Comparison of ENCODE assay signal across 15 cellular contexts in the genomic region with DNA sequence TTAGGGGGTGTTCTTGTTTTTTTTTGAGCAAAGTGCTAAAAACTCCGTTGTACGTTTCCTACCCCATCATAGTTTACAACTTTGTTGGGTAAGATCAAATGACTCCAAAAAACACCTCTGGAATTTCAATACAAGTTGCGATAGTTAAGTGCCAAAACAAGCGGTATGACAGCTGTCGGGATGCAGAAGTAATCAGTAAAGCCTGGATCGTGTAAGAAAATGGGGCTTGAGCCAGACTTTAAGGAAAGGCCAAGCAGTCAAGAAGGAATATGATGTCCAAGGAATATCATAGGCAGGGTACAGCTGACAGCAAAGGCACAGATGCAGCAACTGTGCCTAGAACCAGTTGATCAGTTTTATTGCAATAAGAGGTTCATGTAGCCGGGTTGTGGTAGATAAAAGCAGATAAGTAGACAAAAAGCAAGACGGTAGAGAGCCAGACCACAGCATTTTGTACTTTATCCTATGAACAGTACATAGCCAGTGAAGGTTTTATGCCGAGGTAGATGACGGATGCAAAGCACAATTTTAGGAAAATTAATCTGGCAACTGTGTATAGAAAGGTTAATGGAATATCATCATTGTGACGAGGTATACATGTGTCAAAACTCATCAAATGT. TPM values are rescaled to one million over a fixed set of nuclear protein-coding genes. Genes with fewer than 3 reads are reported as not detected.
A peak's percentile ranks its signal among the peaks of the same experiment; 100 is the strongest.
DNase-seq lines count a peak whose midpoint lies in the region; ATAC-seq and TF ChIP-seq lines count a peak whose summit lies in the region.
"Had no signal": no experiment of that assay in that cellular context is flagged by ENCODE, and none has a peak within 500 bp of the region (broad histone marks: within the 10 kb centered on the region; RNA-seq: fewer than 3 reads in every experiment).

No MANE protein-coding gene starts in this region.

- H3K27ac Mint-ChIP-seq in T-helper 17 cell = peak overlapping the region; percentile 44

- H3K9ac ChIP-seq in skeletal muscle tissue (ENCODE audit: low read depth in 1 of 3, low read length in 3 of 3) = no peak overlapping the region

- H3K4me1 ChIP-seq in right atrium auricular region (peaks cover 0 to 52% of the 10 kb centered on the region in 2 donors), skeletal muscle tissue (ENCODE audit: control insufficient read depth in 3 of 3, insufficient read depth in 3 of 3, low read length in 3 of 3) (peaks cover 16 to 26% (median 25%) of the 10 kb centered on the region in 3 donors)

- peak; percentile 19 for DNase-seq in DMS 273 (lab: John Stamatoyannopoulos, UW; ENCODE audit: unreplicated experiment)
- DNase-seq in DMS 273 treated with DMSO at 0.1 percent for 48 hours (lab: John Stamatoyannopoulos, UW) = no peak
- DNase-seq in T-helper 17 cell = no peak
- DNase-seq in right atrium auricular region (ENCODE audit: low spot score) = no peak
- no peak for DNase-seq in SIG-M5 treated with dmso at 0.1 percent for 504 hours (lab: John Stamatoyannopoulos, UW; ENCODE audit: unreplicated experiment)
- DNase-seq in SK-N-DZ (ENCODE audit: low spot score) = no peak
- DNase-seq: 8988T; activated CD4-positive, alpha-beta T cell treated with anti-CD3 and anti-CD28 coated beads for 1 hour; activated gamma-delta T cell; MM.1S; tibial artery had no signal

- H3K27me3 Mint-ChIP-seq in T-helper 17 cell = no peaks in the 10 kb centered on the region

- no peaks in the 10 kb centered on the region for H3K9me3 ChIP-seq in T-helper 17 cell (ENCODE audit: control insufficient read depth, low read length, poor library complexity, severe bottlenecking)
- H3K9me3 ChIP-seq in right atrium auricular region = no peaks in the 10 kb centered on the region
- no peaks in the 10 kb centered on the region for H3K9me3 ChIP-seq in skeletal muscle tissue (ENCODE audit: control insufficient read depth in 3 of 3, low read length in 3 of 3)
- H3K9me3 ChIP-seq: tibial artery had no signal

- peaks cover 7% of the 10 kb centered on the region for H3K36me3 Mint-ChIP-seq in T-helper 17 cell (ENCODE audit: low read depth)

- H3K4me1 Mint-ChIP-seq in T-helper 17 cell = peaks cover 62% of the 10 kb centered on the region

- H3K36me3 ChIP-seq in right atrium auricular region = peaks cover 4% of the 10 kb centered on the region
- H3K36me3 ChIP-seq in skeletal muscle tissue (ENCODE audit: control insufficient read depth in 3 of 3, insufficient read depth in 3 of 3, low read length in 3 of 3) = peaks cover 0 to 2% (median 0%) of the 10 kb centered on the region in 3 donors

- H3K4me3 ChIP-seq in right atrium auricular region (no peak overlapping the region), skeletal muscle tissue (ENCODE audit: low read length in 3 of 3) (peak overlapping the region in 1 of 3 donors; percentile 23)
- H3K4me3 ChIP-seq: coronary artery, tibial artery had no signal

- peak overlapping the region; percentile 75 for H3K4me3 Mint-ChIP-seq in T-helper 17 cell

- H3K27me3 ChIP-seq in right atrium auricular region = no peaks in the 10 kb centered on the region
- H3K27me3 ChIP-seq in skeletal muscle tissue (ENCODE audit: control insufficient read depth in 3 of 3, insufficient read depth in 3 of 3, low read length in 3 of 3) = no peaks in the 10 kb centered on the region
- H3K27me3 ChIP-seq: tibial artery had no signal

- TF ChIP-seq CTCF in right atrium auricular region (IDR thresholded peaks at IDR 0.05) = no peak

- peak; percentile 52 for ATAC-seq in T-helper 17 cell
- ATAC-seq in GM19023 (IDR thresholded peaks at IDR 0.05; ENCODE audit: unreplicated experiment) = no peak
- ATAC-seq: sciatic nerve had no signal

- H3K27ac ChIP-seq in right atrium auricular region = peak overlapping the region; percentile 8 to 33
- H3K27ac ChIP-seq in skeletal muscle tissue (ENCODE audit: low read depth, low read length) = peak overlapping the region; percentile 0
- H3K27ac ChIP-seq: coronary artery, tibial artery had no signal

RNA-seq across cellular contexts. Expression of a gene that starts 45.5 kb away (rescaled TPM):
- total RNA-seq in T-helper 17 cell = 10 to 100 TPM; 77.9 to 84.2 TPM
- total RNA-seq in right atrium auricular region = 10 to 100 TPM; 72.6 to 81.8 TPM
- 61.6 TPM for total RNA-seq in skeletal muscle tissue
- 15.9 and 17.9 TPM in 2 replicates for polyA plus RNA-seq in SK-N-DZ (2014; cell fraction: cytosol; rRNA removed)
- 10.5 and 12.6 TPM in 2 replicates for polyA plus RNA-seq in SK-N-DZ (2014; cell fraction: nucleus; rRNA removed)
